In genomic region chr3:71510485-71510884, GRCh38 we compare ENCODE assay signal across 12 cellular contexts.
DNase-seq lines count a peak whose midpoint lies in the region; ATAC-seq, FAIRE-seq and TF ChIP-seq lines count a peak whose summit lies in the region.
"Had no signal": no experiment of that assay in that cellular context is flagged by ENCODE, and none has a peak within 500 bp of the region (broad histone marks: within the 10 kb centered on the region; RNA-seq: fewer than 3 reads in every experiment).

No MANE protein-coding gene starts in this region.

- H3K9me3 Mint-ChIP-seq in activated B cell treated with CpG ODN at 0.5 μM for 24 hours = no peaks in the 10 kb centered on the region

- DNase-seq in ACHN = peak; percentile 60
- peak; percentile 36 for DNase-seq in HT1080 (ENCODE audit: low read depth)
- no peak for DNase-seq in activated B cell treated with CpG ODN at 0.5 μM for 24 hours
- peak; percentile 87 for DNase-seq in iris pigment epithelial cell (ENCODE audit: low read depth)
- no peak for DNase-seq in GM12891 (ENCODE audit: insufficient read length, low spot score)
- DNase-seq in body of pancreas = no peak
- DNase-seq: activated CD8-positive, alpha-beta memory T cell treated with anti-CD3 and anti-CD28 coated beads, Interleukin-2, amount 50 U/mL, for 48 hours; SIG-M5 had no signal

- no peak overlapping the region for H3K4me3 ChIP-seq in body of pancreas
- H3K4me3 ChIP-seq: vagina had no signal

- POLR2A ChIA-PET in activated B cell treated with CpG ODN at 0.5 μM for 24 hours (lab: Charles Lee) = interaction anchor here (0.6 to 3.1 kb wide), 6 partner anchors 30 to 445 kb away, joined by 3 to 11 read pairs (median 4); partner anchors contain the start of gene FOXP1

- intact Hi-C loops in activated B cell treated with CpG ODN at 0.5 μM for 24 hours (cut with micrococcal nuclease) = loop anchor here (2.0 to 5.0 kb wide), 5 partner anchors 66 to 378 kb away; no protein-coding TSS in a partner anchor
- intact Hi-C loops in body of pancreas (cut with DNase I) = no loop called here

- peaks cover 6% of the 10 kb centered on the region for H3K36me3 Mint-ChIP-seq in activated B cell treated with CpG ODN at 0.5 μM for 24 hours (ENCODE audit: low read depth)

- ATAC-seq in activated B cell treated with CpG ODN at 0.5 μM for 24 hours (ENCODE audit: low read depth) (no peak), body of pancreas (no peak), HG02759 (IDR thresholded peaks at IDR 0.05; ENCODE audit: unreplicated experiment) (no peak), GM19397 (IDR thresholded peaks at IDR 0.05; ENCODE audit: unreplicated experiment) (no peak)

- in situ Hi-C loops in ACHN (cut with HindIII; ENCODE audit: low pct_ligation_motif_present, low pct_unique_long_range_greater_than_20kb, low sequenced_read_pairs) = no loop called here

- peak overlapping the region; percentile 27 for H3K27ac Mint-ChIP-seq in activated B cell treated with CpG ODN at 0.5 μM for 24 hours
- H3K27ac Mint-ChIP-seq: memory B cell had no signal

- peaks cover 25% of the 10 kb centered on the region for H3K4me1 Mint-ChIP-seq in activated B cell treated with CpG ODN at 0.5 μM for 24 hours

- no peaks in the 10 kb centered on the region for H3K36me3 ChIP-seq in body of pancreas (replicated peaks in 1 of 2; ENCODE audit: insufficient read depth in 1 of 2, low read depth in 2 of 2)
- H3K36me3 ChIP-seq: vagina had no signal

- WGBS in body of pancreas, 2 donors = 9 to 14% methylated on average over 2 of the region's 2 CpGs

- H3K9me3 ChIP-seq in body of pancreas = no peaks in the 10 kb centered on the region
- H3K9me3 ChIP-seq: vagina had no signal

- no peak for FAIRE-seq in GM12891 (lab: Jason Lieb, UNC)

- no peaks in the 10 kb centered on the region for H3K27me3 ChIP-seq in body of pancreas
- H3K27me3 ChIP-seq: vagina had no signal

- CTCF ChIA-PET in activated B cell treated with CpG ODN at 0.5 μM for 24 hours (lab: Charles Lee) = interaction anchor here (0.9 to 1.8 kb wide), 5 partner anchors 15 to 959 kb away, joined by 3 to 8 read pairs (median 4); no protein-coding TSS in a partner anchor

- H3K4me3 Mint-ChIP-seq in activated B cell treated with CpG ODN at 0.5 μM for 24 hours = no peak overlapping the region
- H3K4me3 Mint-ChIP-seq: memory B cell had no signal

- no peak overlapping the region for H3K27ac ChIP-seq in body of pancreas
- H3K27ac ChIP-seq: vagina had no signal

- H3K4me1 ChIP-seq in body of pancreas = peaks cover 17% of the 10 kb centered on the region
- H3K4me1 ChIP-seq: vagina had no signal

- TF ChIP-seq POLR2A in GM12891 (IDR thresholded peaks at IDR 0.05; ENCODE audit: low read depth, low read length) (no peak), body of pancreas (IDR thresholded peaks at IDR 0.05) (no peak)

- no peak for TF ChIP-seq CTCF in activated B cell treated with CpG ODN at 0.5 μM for 24 hours (IDR thresholded peaks at IDR 0.05)
- no peak for TF ChIP-seq CTCF in body of pancreas (IDR thresholded peaks at IDR 0.05)

- H3K27me3 Mint-ChIP-seq in activated B cell treated with CpG ODN at 0.5 μM for 24 hours = no peaks in the 10 kb centered on the region

TF ChIP-seq in GM12891, 5 proteins besides CTCF, POLR2A, EP300 and RAD21:
- TF ChIP-seq SPI1 (IDR thresholded peaks at IDR 0.05; ENCODE audit: low read depth, low read length) = no peak
- no peak for TF ChIP-seq POU2F2 (IDR thresholded peaks at IDR 0.05; ENCODE audit: low read depth, low read length)
- no peak for TF ChIP-seq TAF1 (IDR thresholded peaks at IDR 0.05; ENCODE audit: low read depth, low read length)
- no peak for TF ChIP-seq PAX5 (IDR thresholded peaks at IDR 0.05; ENCODE audit: insufficient read depth, low read length, severe bottlenecking)
- no peak for TF ChIP-seq POLR2AphosphoS5 (IDR thresholded peaks at IDR 0.05; ENCODE audit: low read depth, low read length)

Comparison
In these comparisons a context has a peak if more than half of its experiments do, and no peak if none do; other contexts are left out.
1. DNase-seq: peak in ACHN (single experiment), HT1080 (single experiment) and iris pigment epithelial cell (single experiment); none in activated B cell treated with CpG ODN at 0.5 μM for 24 hours (single experiment), GM12891 (single experiment) and body of pancreas (0 of 4).